In genomic region chr10:128125944-128126764, GRCh38 we compare ENCODE assay signal across 8 cellular contexts. TPM values are rescaled to one million over a fixed set of nuclear protein-coding genes. Genes with fewer than 3 reads are reported as not detected.
DNase-seq lines count a peak whose midpoint lies in the region; ATAC-seq lines count a peak whose summit lies in the region.

TSS of gene MKI67 (minus strand) at chr10:128126423. CDS start at chr10:128125667, 756 bp downstream.

- H3K36me3 ChIP-seq in mesodermal cell (ENCODE audit: control insufficient read depth, insufficient read depth, low read length): peaks cover 13% of the 10 kb centered on the region

- no peaks in the 10 kb centered on the region for H3K9me3 ChIP-seq in mesodermal cell (ENCODE audit: control insufficient read depth, low read length)

- peak within 1 kb of the TSS; percentile 84 for H3K4me3 ChIP-seq in mesodermal cell (ENCODE audit: extremely low read depth, insufficient read depth, low read length, poor library complexity, severe bottlenecking)

- 0% methylated on average over 55 to 71 of the region's 95 CpGs for WGBS in mesodermal cell (ENCODE audit: insufficient coverage in 2 of 2), 2 experiments

- peak; percentile 74 for ATAC-seq in GM21360 (IDR thresholded peaks at IDR 0.05; ENCODE audit: unreplicated experiment)

- DNase-seq in COR-L47 (lab: John Stamatoyannopoulos, UW): peak; percentile 69
- DNase-seq in HS-5 (ENCODE audit: low read depth): peak; percentile 58
- DNase-seq in NOMO-1 treated with DMSO at 0.1 percent for 48 hours (lab: John Stamatoyannopoulos, UW; ENCODE audit: unreplicated experiment): peak; percentile 91
- peak; percentile 81 to 83 for DNase-seq in activated CD8-positive, alpha-beta memory T cell treated with anti-CD3 and anti-CD28 coated beads for 4 hours (ENCODE audit: low read depth in 2 of 2)
- DNase-seq in stimulated activated CD8-positive, alpha-beta memory T cell treated with anti-CD3 and anti-CD28 coated beads, Interleukin-15, amount 100 ng/mL, for 1 hour (ENCODE audit: low read depth): peak; percentile 72

- in situ Hi-C loops in endometrial microvascular endothelial cells (cut with HindIII; ENCODE audit: inconsistent ontology term, low pct_unique_long_range_greater_than_20kb, low sequenced_read_pairs): no loop called here

- H3K4me1 ChIP-seq in mesodermal cell (ENCODE audit: control insufficient read depth, insufficient read depth, low read length, poor library complexity, severe bottlenecking): peaks cover 3% of the 10 kb centered on the region

- no peak within 1 kb of the TSS for H3K27ac ChIP-seq in mesodermal cell (ENCODE audit: low read depth, low read length, severe bottlenecking)

RNA-seq across cellular contexts. Expression of gene MKI67, which starts in this region (rescaled TPM):
- total RNA-seq in endometrial microvascular endothelial cells (ENCODE audit: inconsistent ontology term): 43.8 TPM
- polyA plus RNA-seq in mesodermal cell (2013, experiment 1 of 2): 47.2 TPM
- 50.2 TPM for polyA plus RNA-seq in mesodermal cell (2013, experiment 2 of 2)
